Comparison of ENCODE assay signal across 29 cellular contexts in the genomic region with DNA sequence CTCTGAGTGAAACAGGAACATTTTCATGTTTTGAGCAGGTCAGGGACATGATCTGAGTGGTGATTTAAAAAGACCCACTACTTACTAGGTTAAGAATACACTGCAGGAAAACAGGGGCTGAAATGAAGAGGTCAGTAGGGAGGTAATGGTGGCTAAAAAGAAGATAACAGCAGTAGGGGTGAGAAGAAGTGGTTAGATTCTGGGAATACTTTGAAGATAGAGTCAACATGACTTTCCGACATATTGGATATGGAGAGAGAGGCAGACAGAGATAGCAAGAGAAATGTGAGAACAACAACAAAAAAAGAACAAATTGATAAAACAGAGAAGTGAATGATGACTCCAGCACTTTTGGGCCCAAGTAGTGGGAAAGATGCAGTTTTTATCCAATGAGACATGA.
"Had no signal": no experiment of that assay in that cellular context is flagged by ENCODE, and none has a peak within 500 bp of the region (broad histone marks: within the 10 kb centered on the region; RNA-seq: fewer than 3 reads in every experiment).

No MANE protein-coding gene starts in this region.

- H3K4me3 ChIP-seq: ascending aorta, breast epithelium, cardiac muscle cell, colonic mucosa, esophagus muscularis mucosa, gastrocnemius medialis, heart left ventricle had no signal

- H3K9me3 ChIP-seq: ascending aorta, breast epithelium, colonic mucosa, esophagus muscularis mucosa, gastrocnemius medialis, heart left ventricle had no signal

- H3K36me3 ChIP-seq: ascending aorta, breast epithelium, cardiac muscle cell, colonic mucosa, esophagus muscularis mucosa, gastrocnemius medialis, heart left ventricle had no signal

- H3K27me3 ChIP-seq: ascending aorta, breast epithelium, cardiac muscle cell, colonic mucosa, esophagus muscularis mucosa, gastrocnemius medialis had no signal

- H3K27ac ChIP-seq: ascending aorta, breast epithelium, cardiac muscle cell, colonic mucosa, esophagus muscularis mucosa, foreskin keratinocyte, gastrocnemius medialis, heart left ventricle, VCaP had no signal

- DNase-seq: activated CD4-positive, alpha-beta memory T cell treated with anti-CD3 and anti-CD28 coated beads, Interleukin-2, amount 10 ng/mL, durations not matched to agents 7 days and 5 days; activated CD4-positive, alpha-beta T cell treated with anti-CD3 and anti-CD28 coated beads for 1 hour; activated CD4-positive, alpha-beta T cell treated with anti-CD3 and anti-CD28 coated beads for 4 hours; activated CD4-positive, alpha-beta T cell treated with anti-CD3 and anti-CD28 coated beads, Interleukin-2, amount 10 ng/mL, durations not matched to agents 7 days and 5 days; activated CD4-positive, alpha-beta T cell treated with anti-CD3 and anti-CD28 coated beads, Interleukin-2, amount 50 U/mL, for 4 hours; activated CD8-positive, alpha-beta memory T cell treated with anti-CD3 and anti-CD28 coated beads, Interleukin-2, amount 50 U/mL, for 48 hours; activated gamma-delta T cell; activated naive CD4-positive, alpha-beta T cell; activated naive CD4-positive, alpha-beta T cell treated with anti-CD3 and anti-CD28 coated beads, Interleukin-2, amount 10 ng/mL, durations not matched to agents 7 days and 5 days; activated naive CD8-positive, alpha-beta T cell treated with anti-CD3 and anti-CD28 coated beads, Interleukin-2, amount 10 ng/mL, durations not matched to agents 7 days and 5 days; activated T-cell treated with anti-CD3 and anti-CD28 coated beads for 4 hours; activated T-cell treated with anti-CD3 and anti-CD28 coated beads, Interleukin-2, amount 50 U/mL, for 24 hours; activated T-cell treated with anti-CD3 and anti-CD28 coated beads, Interleukin-2, amount 50 U/mL, for 72 hours; central memory CD4-positive, alpha-beta T cell; cerebellar nuclear complex; colonic mucosa; effector CD8-positive, alpha-beta T cell; foreskin keratinocyte; gastrocnemius medialis; glutamatergic neuron; heart left ventricle; T-helper 2 cell had no signal

- ATAC-seq: activated naive CD4-positive, alpha-beta T cell treated with anti-CD3 and anti-CD28 coated beads, Interleukin-2, amount 50 U/mL, for 72 hours; activated T-cell treated with anti-CD3 and anti-CD28 coated beads, Interleukin-2, amount 50 U/mL, for 72 hours; gastrocnemius medialis; heart left ventricle; WTC11 had no signal

- H3K4me1 ChIP-seq: ascending aorta, breast epithelium, colonic mucosa, esophagus muscularis mucosa, foreskin keratinocyte, gastrocnemius medialis, heart left ventricle had no signal
